8 cellular contexts compared by ENCODE assay signal in the genomic region with DNA sequence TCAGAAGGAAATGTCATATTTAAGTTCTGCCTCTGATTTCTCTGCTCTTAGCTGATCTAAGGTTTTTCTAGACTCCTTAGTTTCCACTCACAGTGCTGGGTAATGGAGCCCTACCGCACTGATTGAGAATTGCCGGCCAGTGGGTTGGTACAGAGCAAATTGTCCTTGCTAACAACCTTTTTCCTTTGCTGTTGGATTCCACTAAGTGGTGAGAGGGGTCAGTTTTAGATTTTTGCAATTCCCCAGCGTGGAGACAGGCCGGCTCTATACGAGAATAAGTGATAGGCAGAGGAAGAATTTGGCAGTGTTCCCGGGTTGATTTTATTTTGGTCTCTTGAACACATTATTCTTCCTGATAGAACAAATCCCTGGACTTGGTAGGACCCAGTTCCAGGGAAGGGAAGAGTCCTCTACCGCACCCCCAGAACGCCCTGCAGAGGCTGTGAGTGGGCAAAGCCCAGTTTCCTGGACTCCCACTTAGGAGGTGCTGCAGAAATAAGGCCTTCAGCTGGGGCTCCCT. TPM values are rescaled to one million over a fixed set of nuclear protein-coding genes. Genes with fewer than 3 reads are reported as not detected.
A peak's percentile ranks its signal among the peaks of the same experiment; 100 is the strongest.
DNase-seq lines count a peak whose midpoint lies in the region; ATAC-seq, FAIRE-seq and TF ChIP-seq lines count a peak whose summit lies in the region.

No MANE protein-coding gene starts in this region.

- CTCF ChIA-PET in Caco-2 (lab: Charles Lee) = interaction anchor here (0.8 kb wide), 1 partner anchor 141 kb away, joined by 3 read pairs; no protein-coding TSS in a partner anchor

- peak in 1 of 2 experiments; percentile 22 for TF ChIP-seq CTCF in Caco-2 (IDR thresholded peaks at IDR 0.05; ENCODE audit: insufficient read depth in 1 of 2, low read depth in 1 of 2, low read length in 1 of 2, severe bottlenecking in 1 of 2, unreplicated experiment in 1 of 2)
- peak; percentile 26 for TF ChIP-seq CTCF in fibroblast of villous mesenchyme (IDR thresholded peaks at IDR 0.05; ENCODE audit: insufficient read depth, low read depth, low read length)
- no peak for TF ChIP-seq CTCF in parathyroid adenoma (IDR thresholded peaks at IDR 0.05)

- peak overlapping the region; percentile 78 for H3K4me2 ChIP-seq in parathyroid adenoma (ENCODE audit: low read length)

- H3K36me3 Mint-ChIP-seq in Caco-2 (ENCODE audit: insufficient read depth, unreplicated experiment) = peaks cover 32% of the 10 kb centered on the region

- no peak overlapping the region for H3K9ac ChIP-seq in parathyroid adenoma

- H3K27ac ChIP-seq in parathyroid adenoma = peak overlapping the region; percentile 62

- H3K27me3 Mint-ChIP-seq in Caco-2 (ENCODE audit: insufficient read depth, unreplicated experiment) = no peaks in the 10 kb centered on the region

- H3K4me1 Mint-ChIP-seq in Caco-2 (ENCODE audit: low read depth, unreplicated experiment) = peaks cover 25% of the 10 kb centered on the region

- POLR2A ChIA-PET in Caco-2 (lab: Charles Lee) = interaction anchor here (0.7 kb wide), 1 partner anchor 9 kb away, joined by 5 read pairs; no protein-coding TSS in a partner anchor

- H3K36me3 ChIP-seq in Caco-2 (ENCODE audit: control insufficient read depth, insufficient read depth, low read length) (no peaks in the 10 kb centered on the region), parathyroid adenoma (ENCODE audit: control insufficient read depth, insufficient read depth, low read length) (no peaks in the 10 kb centered on the region)

- ATAC-seq in GM19023 (IDR thresholded peaks at IDR 0.05; ENCODE audit: unreplicated experiment) = no peak
- no peak for ATAC-seq in HG02588 (IDR thresholded peaks at IDR 0.05; ENCODE audit: unreplicated experiment)
- no peak for ATAC-seq in GM19455 (IDR thresholded peaks at IDR 0.05; ENCODE audit: unreplicated experiment)

- H3K4me3 ChIP-seq in Caco-2 (ENCODE audit: low read depth, low read length) (peak overlapping the region; percentile 58), fibroblast of villous mesenchyme (ENCODE audit: low read depth, low read length) (peak overlapping the region; percentile 88), parathyroid adenoma (ENCODE audit: low read depth, low read length) (peak overlapping the region; percentile 46)

- peak overlapping the region; percentile 76 for H3K27ac Mint-ChIP-seq in Caco-2 (ENCODE audit: unreplicated experiment)

- DNase-seq in Caco-2 = peak in 1 of 2 experiments; percentile 48
- peak; percentile 55 for DNase-seq in SHP77 treated with DMSO at 0.1 percent for 48 hours (lab: John Stamatoyannopoulos, UW)
- peak; percentile 68 for DNase-seq in fibroblast of villous mesenchyme (ENCODE audit: low read depth)
- no peak for DNase-seq in frontal cortex (ENCODE audit: low spot score in 2 of 2)

- no peak for FAIRE-seq in frontal cortex (lab: Jason Lieb, UNC)

- no peaks in the 10 kb centered on the region for H3K9me3 Mint-ChIP-seq in Caco-2 (ENCODE audit: unreplicated experiment)

- peaks cover 10% of the 10 kb centered on the region for H3K4me1 ChIP-seq in Caco-2
- H3K4me1 ChIP-seq in parathyroid adenoma = no peaks in the 10 kb centered on the region

- H3K27me3 ChIP-seq in Caco-2 (replicated peaks; ENCODE audit: control insufficient read depth, insufficient read depth, low read length) (no peaks in the 10 kb centered on the region), parathyroid adenoma (ENCODE audit: control insufficient read depth, insufficient read depth, low read length) (no peaks in the 10 kb centered on the region)

- H3K9me3 ChIP-seq in Caco-2 = no peaks in the 10 kb centered on the region
- no peaks in the 10 kb centered on the region for H3K9me3 ChIP-seq in parathyroid adenoma (ENCODE audit: control insufficient read depth, low read length)

- peak overlapping the region; percentile 84 for H3K4me3 Mint-ChIP-seq in Caco-2 (ENCODE audit: unreplicated experiment)

- intact Hi-C loops in Caco-2 (cut with micrococcal nuclease; ENCODE audit: unreplicated experiment) = loop anchor here (1.0 to 10.0 kb wide), 2 partner anchors 50 to 1057 kb away; no protein-coding TSS in a partner anchor

- H3K79me2 ChIP-seq in parathyroid adenoma = no peaks in the 10 kb centered on the region

- H2AFZ ChIP-seq in parathyroid adenoma = no peak overlapping the region

- TSS peak; percentile 31 for BruUV-seq in Caco-2 (replicated peaks; lab: Mats Ljungman, UMichigan)

RNA-seq across cellular contexts. Expression of a gene that starts 2.9 kb away (rescaled TPM):
- total RNA-seq in Caco-2 (2022) (99.3 and 123 TPM in 2 replicates), fibroblast of villous mesenchyme (197 and 222 TPM in 2 replicates), frontal cortex (49.3 TPM)

Comparison
In these comparisons a context has a peak if more than half of its experiments do, and no peak if none do; other contexts are left out.
1. DNase-seq: peak in SHP77 treated with DMSO at 0.1 percent for 48 hours (single experiment) and fibroblast of villous mesenchyme (single experiment); none in frontal cortex (0 of 2).
2. Peak in every context shown above with its lines, with median percentiles within 50 percentile points of each other: H3K4me3 ChIP-seq.